Comparison of ENCODE assay signal across 11 cellular contexts in the genomic region with DNA sequence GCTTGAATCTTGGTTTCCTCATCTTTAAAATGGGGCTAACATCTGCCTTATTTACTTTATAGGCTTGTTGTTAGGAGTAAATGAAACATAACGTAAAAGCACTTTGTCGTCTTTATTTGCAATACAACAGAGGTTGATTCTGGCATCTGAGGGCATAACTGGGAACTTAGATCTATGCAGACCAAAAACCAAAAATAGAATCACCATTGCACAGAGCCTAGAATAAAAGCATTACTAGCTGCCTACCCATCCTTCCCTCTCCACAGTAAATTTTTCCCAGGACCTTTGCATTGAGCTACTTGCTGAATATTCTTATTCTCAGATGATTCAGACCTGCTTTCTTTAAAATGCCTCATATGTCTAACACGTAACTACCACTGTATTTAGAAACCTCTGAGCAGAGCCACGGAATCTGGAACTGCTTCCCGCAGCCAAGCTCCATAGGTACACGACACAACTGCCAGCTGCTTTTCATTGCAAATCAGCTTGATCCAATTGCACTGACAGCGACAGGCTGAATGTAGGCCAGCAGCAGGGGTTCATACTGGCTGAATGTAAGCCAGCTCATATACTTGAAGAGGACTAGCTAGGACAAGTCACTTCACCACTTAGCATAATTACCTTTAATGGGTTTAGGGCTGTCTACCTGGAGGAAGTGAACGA. TPM values are rescaled to one million over a fixed set of nuclear protein-coding genes. Genes with fewer than 3 reads are reported as not detected.
DNase-seq lines count a peak whose midpoint lies in the region; ATAC-seq and TF ChIP-seq lines count a peak whose summit lies in the region.
"Had no signal": no experiment of that assay in that cellular context is flagged by ENCODE, and none has a peak within 500 bp of the region (broad histone marks: within the 10 kb centered on the region; RNA-seq: fewer than 3 reads in every experiment).

No MANE protein-coding gene starts in this region.

- intact Hi-C loops in left cardiac atrium (cut with DNase I) (no loop called here), mucosa of descending colon (cut with DNase I, micrococcal nuclease) (no loop called here)

- ATAC-seq in left cardiac atrium, result no peak
- peak; percentile 37 for ATAC-seq in esophagus mucosa
- no peak for ATAC-seq in HG03432 (IDR thresholded peaks at IDR 0.05; ENCODE audit: unreplicated experiment)
- ATAC-seq in mucosa of descending colon, result no peak
- ATAC-seq: right lobe of liver had no signal

- peak overlapping the region; percentile 32 for H3K27ac ChIP-seq in cardiac muscle cell
- no peak overlapping the region for H3K27ac ChIP-seq in Peyer's patch
- H3K27ac ChIP-seq: adrenal gland, right lobe of liver had no signal

- H3K4me1 ChIP-seq in cardiac muscle cell (ENCODE audit: low read depth) (peaks cover 22% of the 10 kb centered on the region), Peyer's patch (no peaks in the 10 kb centered on the region), mucosa of descending colon (ENCODE audit: low read depth) (no peaks in the 10 kb centered on the region)
- H3K4me1 ChIP-seq: right lobe of liver had no signal

- H3K27me3 ChIP-seq in cardiac muscle cell (no peaks in the 10 kb centered on the region), Peyer's patch (no peaks in the 10 kb centered on the region)
- H3K27me3 ChIP-seq: adrenal gland, right lobe of liver had no signal

- DNase-seq in cardiac muscle cell (ENCODE audit: low read depth in 1 of 2, low spot score in 1 of 2), result peak in 1 of 2 donors; percentile 23
- no peak for DNase-seq in left cardiac atrium
- peak; percentile 92 to 97 for DNase-seq in NCI-H526 (lab: John Stamatoyannopoulos, UW)
- peak; percentile 58 for DNase-seq in superior temporal gyrus (ENCODE audit: extremely low spot score)
- DNase-seq in Peyer's patch, result no peak
- no peak for DNase-seq in mucosa of descending colon
- DNase-seq: adrenal gland; effector CD4-positive, alpha-beta T cell; right lobe of liver had no signal

- no peak for TF ChIP-seq POLR2A in Peyer's patch (IDR thresholded peaks at IDR 0.05)

- no peak for TF ChIP-seq CTCF in cardiac muscle cell (IDR thresholded peaks at IDR 0.05; ENCODE audit: low read depth, low read length)
- TF ChIP-seq CTCF in Peyer's patch (IDR thresholded peaks at IDR 0.05), result no peak
- TF ChIP-seq CTCF in mucosa of descending colon (IDR thresholded peaks at IDR 0.05), result no peak

- no peaks in the 10 kb centered on the region for H3K36me3 ChIP-seq in cardiac muscle cell
- H3K36me3 ChIP-seq in Peyer's patch, result no peaks in the 10 kb centered on the region
- no peaks in the 10 kb centered on the region for H3K36me3 ChIP-seq in mucosa of descending colon (ENCODE audit: low read depth)
- H3K36me3 ChIP-seq: adrenal gland, right lobe of liver had no signal

- no peak overlapping the region for H3K4me3 ChIP-seq in cardiac muscle cell
- H3K4me3 ChIP-seq in Peyer's patch, result no peak overlapping the region
- H3K4me3 ChIP-seq in mucosa of descending colon, result no peak overlapping the region
- H3K4me3 ChIP-seq: adrenal gland, right lobe of liver had no signal

- H3K9me3 ChIP-seq in cardiac muscle cell (ENCODE audit: low read depth) (no peaks in the 10 kb centered on the region), Peyer's patch (no peaks in the 10 kb centered on the region), mucosa of descending colon (no peaks in the 10 kb centered on the region)
- H3K9me3 ChIP-seq: adrenal gland, right lobe of liver had no signal

RNA-seq across cellular contexts. Expression of gene SERBP1, which starts 33.2 kb away (rescaled TPM):
- 255 and 433 TPM in 2 replicates for total RNA-seq in cardiac muscle cell
- 136 and 202 TPM in 2 replicates for polyA plus RNA-seq in cardiac muscle cell
- total RNA-seq in left cardiac atrium, result 100 to 1,000 TPM; 103 to 122 TPM
- total RNA-seq in esophagus mucosa, result 225 TPM
- 100 to 1,000 TPM in 3 of 4 donors, 10 to 100 TPM in 1; 99.5 to 171 (median 103) TPM for total RNA-seq in Peyer's patch
- 100 to 1,000 TPM; 134 to 160 (median 155) TPM for total RNA-seq in mucosa of descending colon

Comparison
In these comparisons a context has a peak if more than half of its experiments do, and no peak if none do; other contexts are left out.
1. DNase-seq: peak in NCI-H526 (2 of 2) and superior temporal gyrus (single experiment); none in left cardiac atrium (single experiment), Peyer's patch (0 of 3) and mucosa of descending colon (0 of 3).